ENCODE assay signal across 18 cellular contexts in the genomic region with DNA sequence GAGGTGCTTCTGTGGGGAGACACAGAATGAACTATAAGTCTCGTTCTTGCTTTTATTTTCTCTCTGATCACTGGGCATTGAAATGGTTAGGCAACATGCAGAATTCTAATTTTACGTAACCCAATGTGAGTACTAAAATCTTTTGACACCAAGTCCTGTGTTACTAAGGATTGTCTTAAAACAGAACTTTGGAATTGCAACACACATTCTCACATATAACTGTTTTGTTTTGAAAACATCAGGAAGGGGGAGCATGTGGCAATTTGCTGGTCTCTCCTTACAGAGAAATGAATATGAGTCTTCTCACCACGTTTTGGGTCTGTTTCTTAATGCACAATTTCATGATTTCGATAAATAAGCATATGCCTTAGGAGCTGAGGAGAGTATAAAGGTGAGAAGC. TPM values are rescaled to one million over a fixed set of nuclear protein-coding genes. Genes with fewer than 3 reads are reported as not detected.
"Had no signal": no experiment of that assay in that cellular context is flagged by ENCODE, and none has a peak within 500 bp of the region (broad histone marks: within the 10 kb centered on the region; RNA-seq: fewer than 3 reads in every experiment).

No MANE protein-coding gene starts in this region.

- H3K27me3 ChIP-seq: ascending aorta, thyroid gland had no signal

- H3K9me3 Mint-ChIP-seq: activated CD4-positive, alpha-beta T cell treated with anti-CD3 and anti-CD28 coated beads, Interleukin-2, amount 10 ng/mL, durations not matched to agents 7 days and 5 days; activated naive CD4-positive, alpha-beta T cell treated with anti-CD3 and anti-CD28 coated beads for 36 hours; activated T-cell treated with anti-CD3 and anti-CD28 coated beads, Interleukin-2, amount 50 U/mL, for 4 hours; central memory CD8-positive, alpha-beta T cell; T-helper 2 cell treated with Interferon-gamma antibody and Interleukin-4, amounts not matched to agents 5 μg/mL and 100 μg/mL, for 36 hours had no signal

- DNase-seq: activated CD4-positive, alpha-beta T cell treated with anti-CD3 and anti-CD28 coated beads, Interleukin-2, amount 10 ng/mL, durations not matched to agents 7 days and 5 days; activated CD8-positive, alpha-beta T cell treated with anti-CD3 and anti-CD28 coated beads, Interleukin-2, amount 10 ng/mL, durations not matched to agents 7 days and 5 days; activated naive CD4-positive, alpha-beta T cell treated with anti-CD3 and anti-CD28 coated beads for 36 hours; activated T-cell treated with anti-CD3 and anti-CD28 coated beads, Interleukin-2, amount 50 U/mL, for 4 hours; lower lobe of right lung; midbrain; occipital lobe; posterior cingulate gyrus; retina; stimulated activated CD8-positive, alpha-beta memory T cell treated with anti-CD3 and anti-CD28 coated beads, Interleukin-4, amount 100 ng/mL, for 48 hours; stimulated activated naive CD4-positive, alpha-beta T cell; thyroid gland had no signal

- H3K4me1 Mint-ChIP-seq: central memory CD8-positive, alpha-beta T cell; nephron had no signal

- H3K36me3 ChIP-seq: ascending aorta, lower lobe of right lung, thyroid gland had no signal

- H3K4me3 ChIP-seq: ascending aorta, coronary artery, lower lobe of right lung, thyroid gland had no signal

- H3K27ac Mint-ChIP-seq: activated CD4-positive, alpha-beta T cell treated with anti-CD3 and anti-CD28 coated beads, Interleukin-2, amount 10 ng/mL, durations not matched to agents 7 days and 5 days; activated CD8-positive, alpha-beta T cell treated with anti-CD3 and anti-CD28 coated beads, Interleukin-2, amount 10 ng/mL, durations not matched to agents 7 days and 5 days; activated naive CD4-positive, alpha-beta T cell treated with anti-CD3 and anti-CD28 coated beads for 36 hours; nephron; T-helper 2 cell treated with Interferon-gamma antibody and Interleukin-4, amounts not matched to agents 5 μg/mL and 100 μg/mL, for 36 hours had no signal

- ATAC-seq: activated CD8-positive, alpha-beta T cell treated with anti-CD3 and anti-CD28 coated beads, Interleukin-2, amount 10 ng/mL, durations not matched to agents 7 days and 5 days; activated T-cell treated with anti-CD3 and anti-CD28 coated beads, Interleukin-2, amount 50 U/mL, for 4 hours; lower lobe of right lung had no signal

- H3K27ac ChIP-seq: ascending aorta, coronary artery, lower lobe of right lung, thyroid gland had no signal

- H3K4me1 ChIP-seq: ascending aorta, lower lobe of right lung, thyroid gland had no signal

- H3K4me3 Mint-ChIP-seq: activated CD4-positive, alpha-beta T cell treated with anti-CD3 and anti-CD28 coated beads, Interleukin-2, amount 10 ng/mL, durations not matched to agents 7 days and 5 days; activated CD8-positive, alpha-beta T cell treated with anti-CD3 and anti-CD28 coated beads, Interleukin-2, amount 10 ng/mL, durations not matched to agents 7 days and 5 days; activated naive CD4-positive, alpha-beta T cell treated with anti-CD3 and anti-CD28 coated beads for 36 hours; activated T-cell treated with anti-CD3 and anti-CD28 coated beads, Interleukin-2, amount 50 U/mL, for 4 hours; central memory CD8-positive, alpha-beta T cell; nephron; T-helper 2 cell treated with Interferon-gamma antibody and Interleukin-4, amounts not matched to agents 5 μg/mL and 100 μg/mL, for 36 hours had no signal

- H3K9me3 ChIP-seq: ascending aorta, lower lobe of right lung, thyroid gland had no signal

RNA-seq across cellular contexts. Expression of gene SULT1C4, which starts 23.6 kb away (rescaled TPM):
- total RNA-seq: activated CD4-positive, alpha-beta T cell treated with anti-CD3 and anti-CD28 coated beads, Interleukin-2, amount 10 ng/mL, durations not matched to agents 7 days and 5 days; activated CD8-positive, alpha-beta T cell treated with anti-CD3 and anti-CD28 coated beads, Interleukin-2, amount 10 ng/mL, durations not matched to agents 7 days and 5 days; activated naive CD4-positive, alpha-beta T cell treated with anti-CD3 and anti-CD28 coated beads for 36 hours; activated T-cell treated with anti-CD3 and anti-CD28 coated beads, Interleukin-2, amount 50 U/mL, for 4 hours had no signal
- polyA plus RNA-seq: keratinocyte had no signal
